Comparison of ENCODE assay signal across 8 cellular contexts in genomic region chr5:108379722-108380530, GRCh38. TPM values are rescaled to one million over a fixed set of nuclear protein-coding genes. Genes with fewer than 3 reads are reported as not detected.
DNase-seq lines count a peak whose midpoint lies in the region; ATAC-seq and TF ChIP-seq lines count a peak whose summit lies in the region.

No MANE protein-coding gene starts in this region.

- no peaks in the 10 kb centered on the region for H3K9me3 ChIP-seq in hepatocyte (ENCODE audit: low read depth)

- H3K79me2 ChIP-seq in hepatocyte, result peaks cover 65% of the 10 kb centered on the region

- no peaks in the 10 kb centered on the region for H3K27me3 Mint-ChIP-seq in activated naive CD4-positive, alpha-beta T cell treated with anti-CD3 and anti-CD28 coated beads for 36 hours (ENCODE audit: low read depth)
- H3K27me3 Mint-ChIP-seq in activated B cell treated with CpG ODN at 0.5 μM for 24 hours, result no peaks in the 10 kb centered on the region

- H3K4me3 Mint-ChIP-seq in activated naive CD4-positive, alpha-beta T cell treated with anti-CD3 and anti-CD28 coated beads for 36 hours, result peak overlapping the region; percentile 85
- peak overlapping the region; percentile 94 for H3K4me3 Mint-ChIP-seq in activated B cell treated with CpG ODN at 0.5 μM for 24 hours
- peak overlapping the region; percentile 66 for H3K4me3 Mint-ChIP-seq in stimulated activated effector memory CD8-positive, alpha-beta T cell treated with anti-CD3 and anti-CD28 coated beads, Interleukin-12 subunit alpha, Interleukin-12 subunit beta, amount 100 ng/mL, for 72 hours

- peaks cover 24% of the 10 kb centered on the region for H3K36me3 Mint-ChIP-seq in activated naive CD4-positive, alpha-beta T cell treated with anti-CD3 and anti-CD28 coated beads for 36 hours (ENCODE audit: low read depth)
- H3K36me3 Mint-ChIP-seq in activated naive CD4-positive, alpha-beta T cell treated with anti-CD3 and anti-CD28 coated beads, Interleukin-2, amount 50 U/mL, for 72 hours, result peaks cover 20 to 33% of the 10 kb centered on the region in 2 donors
- H3K36me3 Mint-ChIP-seq in activated B cell treated with CpG ODN at 0.5 μM for 24 hours (ENCODE audit: low read depth), result peaks cover 30% of the 10 kb centered on the region
- peaks cover 13% of the 10 kb centered on the region for H3K36me3 Mint-ChIP-seq in stimulated activated effector memory CD8-positive, alpha-beta T cell treated with anti-CD3 and anti-CD28 coated beads, Interleukin-12 subunit alpha, Interleukin-12 subunit beta, amount 100 ng/mL, for 72 hours

- H3K27me3 ChIP-seq in hepatocyte, result no peaks in the 10 kb centered on the region

- H3K4me3 ChIP-seq in hepatocyte, result peak overlapping the region; percentile 88

- H3K27ac ChIP-seq in hepatocyte, result peak overlapping the region; percentile 100

- WGBS in hepatocyte (ENCODE audit: low lambda C conversion rate, missing lambda C conversion rate), result 22% methylated on average over 8 of the region's 8 CpGs

- no peaks in the 10 kb centered on the region for H3K9me2 ChIP-seq in hepatocyte (replicated peaks; ENCODE audit: insufficient read depth)

- H2AFZ ChIP-seq in hepatocyte, result peak overlapping the region; percentile 92

- no peaks in the 10 kb centered on the region for H3K36me3 ChIP-seq in hepatocyte (replicated peaks; ENCODE audit: insufficient read depth, low read depth)

- peaks cover 29% of the 10 kb centered on the region for H3K4me1 Mint-ChIP-seq in activated naive CD4-positive, alpha-beta T cell treated with anti-CD3 and anti-CD28 coated beads for 36 hours (ENCODE audit: low read depth)
- peaks cover 42% of the 10 kb centered on the region for H3K4me1 Mint-ChIP-seq in activated B cell treated with CpG ODN at 0.5 μM for 24 hours
- peaks cover 26% of the 10 kb centered on the region for H3K4me1 Mint-ChIP-seq in stimulated activated effector memory CD8-positive, alpha-beta T cell treated with anti-CD3 and anti-CD28 coated beads, Interleukin-12 subunit alpha, Interleukin-12 subunit beta, amount 100 ng/mL, for 72 hours

- no peak for ATAC-seq in activated naive CD4-positive, alpha-beta T cell treated with anti-CD3 and anti-CD28 coated beads, Interleukin-2, amount 50 U/mL, for 72 hours
- ATAC-seq in activated B cell treated with CpG ODN at 0.5 μM for 24 hours (ENCODE audit: low read depth) (no peak), HG02885 (IDR thresholded peaks at IDR 0.05; ENCODE audit: poor library complexity, unreplicated experiment) (no peak)
- no peak for ATAC-seq in stimulated activated effector memory CD8-positive, alpha-beta T cell treated with anti-CD3 and anti-CD28 coated beads, Interleukin-12 subunit alpha, Interleukin-12 subunit beta, amount 100 ng/mL, for 72 hours
- no peak for ATAC-seq in activated CD4-positive, CD25-positive, alpha-beta regulatory T cell treated with anti-CD3 and anti-CD28 coated beads, Interleukin-2, amount 50 U/mL, for 24 hours

- CTCF ChIA-PET in activated naive CD4-positive, alpha-beta T cell treated with anti-CD3 and anti-CD28 coated beads for 36 hours (lab: Charles Lee), result interaction anchor here (1.6 kb wide), 1 partner anchor 121 kb away, joined by 3 read pairs; no protein-coding TSS in a partner anchor
- CTCF ChIA-PET in activated B cell treated with CpG ODN at 0.5 μM for 24 hours (lab: Charles Lee), result no interaction called here

- POLR2A ChIA-PET in activated B cell treated with CpG ODN at 0.5 μM for 24 hours (lab: Charles Lee), result interaction anchor here (0.6 to 3.5 kb wide), 6 partner anchors 10 to 1309 kb away, joined by 3 to 58 read pairs (median 4); partner anchors contain the start of gene PJA2

- DNase-seq in activated naive CD4-positive, alpha-beta T cell treated with anti-CD3 and anti-CD28 coated beads for 36 hours, result peak; percentile 13
- DNase-seq in activated naive CD4-positive, alpha-beta T cell treated with anti-CD3 and anti-CD28 coated beads, Interleukin-2, amount 50 U/mL, for 72 hours (ENCODE audit: low spot score in 2 of 2), result no peak
- DNase-seq in activated B cell treated with CpG ODN at 0.5 μM for 24 hours, result no peak
- peak; percentile 26 for DNase-seq in hepatocyte (ENCODE audit: low spot score)
- no peak for DNase-seq in stimulated activated effector memory CD8-positive, alpha-beta T cell treated with anti-CD3 and anti-CD28 coated beads, Interleukin-12 subunit alpha, Interleukin-12 subunit beta, amount 100 ng/mL, for 72 hours (ENCODE audit: low spot score in 2 of 2)
- DNase-seq in D341Med (ENCODE audit: low spot score), result no peak

- no peaks in the 10 kb centered on the region for H4K20me1 ChIP-seq in hepatocyte (ENCODE audit: insufficient read depth, poor library complexity, severe bottlenecking)

- TF ChIP-seq CTCF in activated B cell treated with CpG ODN at 0.5 μM for 24 hours (IDR thresholded peaks at IDR 0.05) (no peak), hepatocyte (IDR thresholded peaks at IDR 0.05; ENCODE audit: poor library complexity) (no peak)

- peak overlapping the region; percentile 93 for H3K27ac Mint-ChIP-seq in activated naive CD4-positive, alpha-beta T cell treated with anti-CD3 and anti-CD28 coated beads for 36 hours
- H3K27ac Mint-ChIP-seq in activated naive CD4-positive, alpha-beta T cell treated with anti-CD3 and anti-CD28 coated beads, Interleukin-2, amount 50 U/mL, for 72 hours, result peak overlapping the region in 1 of 2 donors; percentile 95
- peak overlapping the region; percentile 94 for H3K27ac Mint-ChIP-seq in activated B cell treated with CpG ODN at 0.5 μM for 24 hours
- H3K27ac Mint-ChIP-seq in stimulated activated effector memory CD8-positive, alpha-beta T cell treated with anti-CD3 and anti-CD28 coated beads, Interleukin-12 subunit alpha, Interleukin-12 subunit beta, amount 100 ng/mL, for 72 hours, result peak overlapping the region; percentile 87

- peaks cover 25% of the 10 kb centered on the region for H3K9me3 Mint-ChIP-seq in activated naive CD4-positive, alpha-beta T cell treated with anti-CD3 and anti-CD28 coated beads for 36 hours
- H3K9me3 Mint-ChIP-seq in activated naive CD4-positive, alpha-beta T cell treated with anti-CD3 and anti-CD28 coated beads, Interleukin-2, amount 50 U/mL, for 72 hours, result peaks cover 9 to 13% of the 10 kb centered on the region in 2 donors
- H3K9me3 Mint-ChIP-seq in activated B cell treated with CpG ODN at 0.5 μM for 24 hours, result peaks cover 8% of the 10 kb centered on the region
- H3K9me3 Mint-ChIP-seq in stimulated activated effector memory CD8-positive, alpha-beta T cell treated with anti-CD3 and anti-CD28 coated beads, Interleukin-12 subunit alpha, Interleukin-12 subunit beta, amount 100 ng/mL, for 72 hours, result peaks cover 12% of the 10 kb centered on the region

- peaks cover 27% of the 10 kb centered on the region for H3K4me1 ChIP-seq in hepatocyte (ENCODE audit: insufficient read depth)

- intact Hi-C loops in activated naive CD4-positive, alpha-beta T cell treated with anti-CD3 and anti-CD28 coated beads for 36 hours (cut with micrococcal nuclease), result loop anchor here (1.0 to 5.0 kb wide), 6 partner anchors 10 to 1707 kb away; partner anchors contain the start of gene EFNA5
- intact Hi-C loops in activated B cell treated with CpG ODN at 0.5 μM for 24 hours (cut with micrococcal nuclease), result loop anchor here (2.0 to 10.0 kb wide), 3 partner anchors 15 to 1995 kb away; no protein-coding TSS in a partner anchor

- peak overlapping the region; percentile 88 for H3K4me2 ChIP-seq in hepatocyte

RNA-seq across cellular contexts. Expression of gene FBXL17, which starts 2.0 kb away (rescaled TPM):
- 1 to 10 TPM; 3.5 to 4.3 TPM for total RNA-seq in activated naive CD4-positive, alpha-beta T cell treated with anti-CD3 and anti-CD28 coated beads for 36 hours
- total RNA-seq in activated naive CD4-positive, alpha-beta T cell treated with anti-CD3 and anti-CD28 coated beads, Interleukin-2, amount 50 U/mL, for 72 hours, result 1 to 10 TPM; 3.1 to 7.0 TPM
- 25.8 and 26.9 TPM in 2 replicates for total RNA-seq in activated B cell treated with CpG ODN at 0.5 μM for 24 hours
- 18.2 and 22.6 TPM in 2 replicates for total RNA-seq in hepatocyte
- 10.9 and 12.5 TPM in 2 replicates for polyA plus RNA-seq in hepatocyte

Comparison
In these comparisons a context has a peak if more than half of its experiments do, and no peak if none do; other contexts are left out.
1. DNase-seq: peak in activated naive CD4-positive, alpha-beta T cell treated with anti-CD3 and anti-CD28 coated beads for 36 hours (single experiment) and hepatocyte (single experiment); none in activated naive CD4-positive, alpha-beta T cell treated with anti-CD3 and anti-CD28 coated beads, Interleukin-2, amount 50 U/mL, for 72 hours (0 of 2), activated B cell treated with CpG ODN at 0.5 μM for 24 hours (single experiment), stimulated activated effector memory CD8-positive, alpha-beta T cell treated with anti-CD3 and anti-CD28 coated beads, Interleukin-12 subunit alpha, Interleukin-12 subunit beta, amount 100 ng/mL, for 72 hours (0 of 2) and D341Med (single experiment).
2. Peak in every context shown above with its lines, with median percentiles within 50 percentile points of each other: H3K4me3 Mint-ChIP-seq.